In the genomic region with DNA sequence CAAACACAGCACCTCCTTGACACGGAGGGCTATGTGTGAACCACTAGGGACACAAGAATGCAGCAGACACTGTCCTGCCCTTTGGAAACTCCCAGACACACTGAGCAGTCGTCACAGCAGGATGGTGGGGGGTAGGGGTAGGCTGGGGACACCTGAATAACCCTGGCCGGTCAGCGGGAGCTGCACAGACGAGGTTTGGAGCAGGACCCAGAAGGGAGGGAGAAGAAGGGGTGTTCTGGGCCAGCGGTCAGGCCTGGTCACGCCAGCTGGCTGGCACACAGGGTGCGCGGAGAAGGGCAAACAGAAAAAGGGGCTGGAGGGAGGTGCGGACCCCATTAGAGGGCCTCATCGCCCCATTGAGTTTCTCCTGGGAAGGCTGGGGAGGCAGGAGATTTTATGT, we compare ENCODE assay signal across 25 cellular contexts. TPM values are rescaled to one million over a fixed set of nuclear protein-coding genes. Genes with fewer than 3 reads are reported as not detected.
DNase-seq lines count a peak whose midpoint lies in the region; ATAC-seq and TF ChIP-seq lines count a peak whose summit lies in the region.
"Had no signal": no experiment of that assay in that cellular context is flagged by ENCODE, and none has a peak within 500 bp of the region (broad histone marks: within the 10 kb centered on the region; RNA-seq: fewer than 3 reads in every experiment).

No MANE protein-coding gene starts in this region.

- H3K9me3 Mint-ChIP-seq in mesothelial cell of epicardium = no peaks in the 10 kb centered on the region
- H3K9me3 Mint-ChIP-seq: activated CD4-positive, alpha-beta T cell treated with anti-CD3 and anti-CD28 coated beads, Interleukin-2, amount 10 ng/mL, durations not matched to agents 7 days and 5 days; naive thymus-derived CD8-positive, alpha-beta T cell; stimulated activated naive CD8-positive, alpha-beta T cell treated with anti-CD3 and anti-CD28 coated beads, Interleukin-15, Interleukin-2, amounts not matched to agents 100 ng/mL and 50 ng/mL, for 24 hours had no signal

- no peaks in the 10 kb centered on the region for H3K27me3 Mint-ChIP-seq in mesothelial cell of epicardium (ENCODE audit: low read depth)
- H3K27me3 Mint-ChIP-seq: activated CD4-positive, alpha-beta T cell treated with anti-CD3 and anti-CD28 coated beads, Interleukin-2, amount 10 ng/mL, durations not matched to agents 7 days and 5 days; activated CD8-positive, alpha-beta memory T cell treated with anti-CD3 and anti-CD28 coated beads, Interleukin-2, amount 10 ng/mL, durations not matched to agents 7 days and 5 days; stimulated activated naive CD8-positive, alpha-beta T cell treated with anti-CD3 and anti-CD28 coated beads, Interleukin-15, Interleukin-2, amounts not matched to agents 100 ng/mL and 50 ng/mL, for 24 hours had no signal

- TF ChIP-seq CTCF in left ventricle myocardium inferior (IDR thresholded peaks at IDR 0.05; ENCODE audit: borderline replicate concordance) (no peak), mesothelial cell of epicardium (IDR thresholded peaks at IDR 0.05; ENCODE audit: unreplicated experiment) (no peak), psoas muscle (IDR thresholded peaks at IDR 0.05) (no peak)

- peak overlapping the region; percentile 35 for H3K27ac Mint-ChIP-seq in mesothelial cell of epicardium
- H3K27ac Mint-ChIP-seq: activated CD4-positive, alpha-beta T cell treated with anti-CD3 and anti-CD28 coated beads, Interleukin-2, amount 10 ng/mL, durations not matched to agents 7 days and 5 days; activated CD8-positive, alpha-beta memory T cell treated with anti-CD3 and anti-CD28 coated beads, Interleukin-2, amount 10 ng/mL, durations not matched to agents 7 days and 5 days; stimulated activated naive CD8-positive, alpha-beta T cell treated with anti-CD3 and anti-CD28 coated beads, Interleukin-15, Interleukin-2, amounts not matched to agents 100 ng/mL and 50 ng/mL, for 24 hours had no signal

- 76 to 89% (median 82%) methylated on average over 11 of the region's 11 CpGs for WGBS in psoas muscle, 3 donors
- 82 to 89% methylated on average over 11 of the region's 11 CpGs for WGBS in aorta, 2 donors

- peaks cover 20% of the 10 kb centered on the region for H3K4me1 Mint-ChIP-seq in mesothelial cell of epicardium

- H3K4me1 ChIP-seq in left ventricle myocardium inferior (peaks cover 28% of the 10 kb centered on the region), psoas muscle (peaks cover 22% of the 10 kb centered on the region), aorta (ENCODE audit: control insufficient read depth in 1 of 2, insufficient read depth in 2 of 2, low read length in 2 of 2) (no peaks in the 10 kb centered on the region)
- H3K4me1 ChIP-seq: HAP-1 had no signal

- peak; percentile 3 for DNase-seq in left ventricle myocardium inferior
- no peak for DNase-seq in Right ventricle myocardium inferior (ENCODE audit: missing footprints)
- no peak for DNase-seq in mesothelial cell of epicardium (ENCODE audit: low spot score in 2 of 2, unreplicated experiment in 2 of 2)
- DNase-seq in psoas muscle = peak; percentile 2 to 44
- DNase-seq in aorta = peak; percentile 12 to 60
- no peak for DNase-seq in mucosa of gallbladder (ENCODE audit: low spot score)
- DNase-seq in H7 = no peak
- DNase-seq: activated CD4-positive, alpha-beta T cell treated with anti-CD3 and anti-CD28 coated beads, Interleukin-2, amount 10 ng/mL, durations not matched to agents 7 days and 5 days; activated CD8-positive, alpha-beta memory T cell treated with anti-CD3 and anti-CD28 coated beads, Interleukin-2, amount 10 ng/mL, durations not matched to agents 7 days and 5 days; activated T-cell treated with anti-CD3 and anti-CD28 coated beads, Interleukin-2, amount 50 U/mL, for 48 hours; adrenal gland; DMS153; KBM-7; mesendoderm; MG63; naive thymus-derived CD8-positive, alpha-beta T cell; NCI-H1105 treated with DMSO at 0.1 percent for 48 hours; NCI-H2029 treated with DMSO at 0.1 percent for 48 hours; NCI-H526; SHP77 treated with DMSO at 0.1 percent for 48 hours had no signal

- H3K4me3 ChIP-seq in left ventricle myocardium inferior (no peak overlapping the region), psoas muscle (no peak overlapping the region), aorta (ENCODE audit: low read length in 2 of 2) (no peak overlapping the region), H7 (ENCODE audit: insufficient read depth, low read depth, low read length) (no peak overlapping the region)
- H3K4me3 ChIP-seq: adrenal gland, HAP-1, MG63 had no signal

- H3K36me3 Mint-ChIP-seq in mesothelial cell of epicardium = no peaks in the 10 kb centered on the region
- H3K36me3 Mint-ChIP-seq: naive thymus-derived CD8-positive, alpha-beta T cell had no signal

- H3K36me3 ChIP-seq in left ventricle myocardium inferior (no peaks in the 10 kb centered on the region), psoas muscle (ENCODE audit: insufficient read depth in 1 of 2, low read depth in 1 of 2) (no peaks in the 10 kb centered on the region), aorta (ENCODE audit: control insufficient read depth in 1 of 2, insufficient read depth in 2 of 2, low read length in 1 of 2) (no peaks in the 10 kb centered on the region), H7 (replicated peaks; ENCODE audit: control insufficient read depth, insufficient read depth, low read length) (no peaks in the 10 kb centered on the region)
- H3K36me3 ChIP-seq: adrenal gland, BE2C, HAP-1 had no signal

- H3K27me3 ChIP-seq in left ventricle myocardium inferior (ENCODE audit: low read depth) (no peaks in the 10 kb centered on the region), psoas muscle (ENCODE audit: insufficient read depth in 3 of 3, low read length in 2 of 3) (no peaks in the 10 kb centered on the region), aorta (ENCODE audit: control insufficient read depth in 1 of 2, insufficient read depth in 2 of 2, low read length in 1 of 2) (no peaks in the 10 kb centered on the region), H7 (ENCODE audit: control insufficient read depth, insufficient read depth, low read length) (no peaks in the 10 kb centered on the region)
- H3K27me3 ChIP-seq: adrenal gland, BE2C, MG63 had no signal

- no peaks in the 10 kb centered on the region for H3K9me3 ChIP-seq in left ventricle myocardium inferior (replicated peaks)
- H3K9me3 ChIP-seq in psoas muscle = no peaks in the 10 kb centered on the region
- H3K9me3 ChIP-seq in aorta (ENCODE audit: control insufficient read depth, low read length) = no peaks in the 10 kb centered on the region
- H3K9me3 ChIP-seq: adrenal gland, BE2C, HAP-1, MG63 had no signal

- intact Hi-C loops in left ventricle myocardium inferior (cut with micrococcal nuclease) (no loop called here), Right ventricle myocardium inferior (cut with DNase I) (no loop called here), psoas muscle (cut with DNase I) (no loop called here), aorta (cut with DNase I) (no loop called here)

- H3K27ac ChIP-seq in left ventricle myocardium inferior (replicated peaks) (no peak overlapping the region), psoas muscle (no peak overlapping the region), aorta (ENCODE audit: low read depth in 1 of 2, low read length in 2 of 2) (no peak overlapping the region)
- H3K27ac ChIP-seq: adrenal gland had no signal

- H3K4me3 Mint-ChIP-seq in mesothelial cell of epicardium = no peak overlapping the region
- H3K4me3 Mint-ChIP-seq: activated CD4-positive, alpha-beta T cell treated with anti-CD3 and anti-CD28 coated beads, Interleukin-2, amount 10 ng/mL, durations not matched to agents 7 days and 5 days; activated CD8-positive, alpha-beta memory T cell treated with anti-CD3 and anti-CD28 coated beads, Interleukin-2, amount 10 ng/mL, durations not matched to agents 7 days and 5 days; naive thymus-derived CD8-positive, alpha-beta T cell; stimulated activated naive CD8-positive, alpha-beta T cell treated with anti-CD3 and anti-CD28 coated beads, Interleukin-15, Interleukin-2, amounts not matched to agents 100 ng/mL and 50 ng/mL, for 24 hours had no signal

- ATAC-seq in Right ventricle myocardium inferior (no peak), psoas muscle (no peak), aorta (ENCODE audit: low FRiP score) (no peak), HG03354 (IDR thresholded peaks at IDR 0.05; ENCODE audit: poor library complexity, severe bottlenecking, unreplicated experiment) (no peak)
- ATAC-seq: activated CD8-positive, alpha-beta memory T cell treated with anti-CD3 and anti-CD28 coated beads, Interleukin-2, amount 10 ng/mL, durations not matched to agents 7 days and 5 days; naive thymus-derived CD8-positive, alpha-beta T cell; Panc1 had no signal

RNA-seq across cellular contexts. Expression of a gene that starts 39.9 kb away (rescaled TPM):
- 50.2 TPM for total RNA-seq in left ventricle myocardium inferior
- total RNA-seq in Right ventricle myocardium inferior = 48.5 TPM
- 60.3 to 62.3 TPM (median 60.5 TPM) in 3 replicates for total RNA-seq in mesothelial cell of epicardium
- 100 to 1,000 TPM in 3 of 4 donors, 10 to 100 TPM in 1; 52.2 to 278 (median 192) TPM for total RNA-seq in psoas muscle
- 10 to 100 TPM; 20.1 to 74.7 (median 72.1) TPM for polyA plus RNA-seq in psoas muscle
- 100 to 1,000 TPM; 184 to 260 TPM for total RNA-seq in aorta
- 10 to 100 TPM; 20.0 to 33.2 TPM for polyA plus RNA-seq in aorta
- total RNA-seq in mucosa of gallbladder = 162 TPM
- 3.5 and 4.1 TPM in 2 replicates for total RNA-seq in H7 (2014; rRNA removed; shearing (Covaris generic))

Comparison
In these comparisons a context has a peak if more than half of its experiments do, and no peak if none do; other contexts are left out.
1. DNase-seq: peak in left ventricle myocardium inferior (single experiment), psoas muscle (2 of 2) and aorta (2 of 2); none in Right ventricle myocardium inferior (single experiment), mesothelial cell of epicardium (0 of 2), mucosa of gallbladder (single experiment) and H7 (single experiment).